ENCODE assay signal across 27 cellular contexts in genomic region chr2:237577956-237578870, GRCh38. TPM values are rescaled to one million over a fixed set of nuclear protein-coding genes. Genes with fewer than 3 reads are reported as not detected.
"Had no signal": no experiment of that assay in that cellular context is flagged by ENCODE, and none has a peak within 500 bp of the region (broad histone marks: within the 10 kb centered on the region; RNA-seq: fewer than 3 reads in every experiment).

No MANE protein-coding gene starts in this region.

- DNase-seq: activated CD4-positive, alpha-beta memory T cell treated with anti-CD3 and anti-CD28 coated beads, Interleukin-2, amount 10 ng/mL, durations not matched to agents 7 days and 5 days; activated CD4-positive, alpha-beta T cell treated with anti-CD3 and anti-CD28 coated beads, Interleukin-2, amount 10 ng/mL, durations not matched to agents 7 days and 5 days; activated CD4-positive, CD25-positive, alpha-beta regulatory T cell; activated gamma-delta T cell treated with Interleukin-2 at 50 U/mL for 16 hours; activated naive CD4-positive, alpha-beta T cell treated with anti-CD3 and anti-CD28 coated beads, Interleukin-2, amount 10 ng/mL, durations not matched to agents 7 days and 5 days; activated naive CD8-positive, alpha-beta T cell treated with anti-CD3 and anti-CD28 coated beads for 36 hours; activated T-cell treated with anti-CD3 and anti-CD28 coated beads, Interleukin-2, amount 50 U/mL, for 72 hours; anterior cingulate cortex; body of pancreas; Kasumi-1; KBM-7; NCI-H1694 treated with DMSO at 0.1 percent for 48 hours; NCI-H2081; NCI-H510A treated with DMSO at 0.1 percent for 48 hours; NCI-H69; Peyer's patch; Right ventricle myocardium superior; SJCRH30; SK-N-SH; T-helper 1 cell had no signal

- H3K9me3 ChIP-seq: body of pancreas, Peyer's patch, SJCRH30, SK-N-SH had no signal

- H3K27ac Mint-ChIP-seq: activated CD4-positive, alpha-beta memory T cell treated with anti-CD3 and anti-CD28 coated beads, Interleukin-2, amount 10 ng/mL, durations not matched to agents 7 days and 5 days; activated CD4-positive, alpha-beta T cell treated with anti-CD3 and anti-CD28 coated beads, Interleukin-2, amount 10 ng/mL, durations not matched to agents 7 days and 5 days; activated naive CD4-positive, alpha-beta T cell treated with anti-CD3 and anti-CD28 coated beads, Interleukin-2, amount 10 ng/mL, durations not matched to agents 7 days and 5 days; activated naive CD8-positive, alpha-beta T cell treated with anti-CD3 and anti-CD28 coated beads for 36 hours; activated T-cell treated with anti-CD3 and anti-CD28 coated beads, Interleukin-2, amount 50 U/mL, for 72 hours; activated T-helper 2 cell treated with anti-CD3 and anti-CD28 coated beads, Interferon-gamma antibody, Interleukin-2, Interleukin-4, amounts not matched to agents 10 μg/mL and 5 μg/mL and 100 μg/mL, durations not matched to agents 14 hours and 24 hours and 36 hours had no signal

- H3K36me3 ChIP-seq: SJCRH30 had no signal

- H3K4me1 Mint-ChIP-seq: central memory CD8-positive, alpha-beta T cell had no signal

- H3K4me3 Mint-ChIP-seq: activated CD4-positive, alpha-beta memory T cell treated with anti-CD3 and anti-CD28 coated beads, Interleukin-2, amount 10 ng/mL, durations not matched to agents 7 days and 5 days; activated CD4-positive, alpha-beta T cell treated with anti-CD3 and anti-CD28 coated beads, Interleukin-2, amount 10 ng/mL, durations not matched to agents 7 days and 5 days; activated naive CD4-positive, alpha-beta T cell treated with anti-CD3 and anti-CD28 coated beads, Interleukin-2, amount 10 ng/mL, durations not matched to agents 7 days and 5 days; activated naive CD8-positive, alpha-beta T cell treated with anti-CD3 and anti-CD28 coated beads for 36 hours; activated T-cell treated with anti-CD3 and anti-CD28 coated beads, Interleukin-2, amount 50 U/mL, for 72 hours; central memory CD8-positive, alpha-beta T cell had no signal

- H3K27ac ChIP-seq: body of pancreas, Peyer's patch, RWPE1, SJCRH30, VCaP had no signal

- H3K27me3 Mint-ChIP-seq: activated CD4-positive, alpha-beta T cell treated with anti-CD3 and anti-CD28 coated beads, Interleukin-2, amount 10 ng/mL, durations not matched to agents 7 days and 5 days; activated naive CD8-positive, alpha-beta T cell treated with anti-CD3 and anti-CD28 coated beads for 36 hours had no signal

- H3K4me3 ChIP-seq: body of pancreas, Peyer's patch, SJCRH30 had no signal

- H3K36me3 Mint-ChIP-seq: activated naive CD4-positive, alpha-beta T cell treated with anti-CD3 and anti-CD28 coated beads, Interleukin-2, amount 10 ng/mL, durations not matched to agents 7 days and 5 days; activated naive CD8-positive, alpha-beta T cell treated with anti-CD3 and anti-CD28 coated beads for 36 hours had no signal

- H3K27me3 ChIP-seq: body of pancreas, Peyer's patch, SJCRH30 had no signal

- H3K9me3 Mint-ChIP-seq: activated CD4-positive, alpha-beta memory T cell treated with anti-CD3 and anti-CD28 coated beads, Interleukin-2, amount 10 ng/mL, durations not matched to agents 7 days and 5 days; activated CD4-positive, alpha-beta T cell treated with anti-CD3 and anti-CD28 coated beads, Interleukin-2, amount 10 ng/mL, durations not matched to agents 7 days and 5 days; activated naive CD4-positive, alpha-beta T cell treated with anti-CD3 and anti-CD28 coated beads, Interleukin-2, amount 10 ng/mL, durations not matched to agents 7 days and 5 days; activated naive CD8-positive, alpha-beta T cell treated with anti-CD3 and anti-CD28 coated beads for 36 hours; activated T-cell treated with anti-CD3 and anti-CD28 coated beads, Interleukin-2, amount 50 U/mL, for 72 hours; activated T-helper 2 cell treated with anti-CD3 and anti-CD28 coated beads, Interferon-gamma antibody, Interleukin-2, Interleukin-4, amounts not matched to agents 10 μg/mL and 5 μg/mL and 100 μg/mL, durations not matched to agents 14 hours and 24 hours and 36 hours; central memory CD8-positive, alpha-beta T cell had no signal

RNA-seq across cellular contexts. Expression of gene PRLH, which starts 11.8 kb away (rescaled TPM):
- total RNA-seq: activated CD4-positive, alpha-beta memory T cell treated with anti-CD3 and anti-CD28 coated beads, Interleukin-2, amount 10 ng/mL, durations not matched to agents 7 days and 5 days; activated CD4-positive, alpha-beta T cell treated with anti-CD3 and anti-CD28 coated beads, Interleukin-2, amount 10 ng/mL, durations not matched to agents 7 days and 5 days; activated CD8-positive, alpha-beta memory T cell treated with anti-CD3 and anti-CD28 coated beads for 36 hours; activated naive CD8-positive, alpha-beta T cell treated with anti-CD3 and anti-CD28 coated beads for 36 hours; activated T-cell treated with anti-CD3 and anti-CD28 coated beads, Interleukin-2, amount 50 U/mL, for 72 hours; activated T-helper 2 cell treated with anti-CD3 and anti-CD28 coated beads, Interferon-gamma antibody, Interleukin-2, Interleukin-4, amounts not matched to agents 10 μg/mL and 5 μg/mL and 100 μg/mL, durations not matched to agents 14 hours and 24 hours and 36 hours; body of pancreas; Peyer's patch; Right ventricle myocardium superior; SJCRH30; T-helper 2 cell treated with Interferon-gamma antibody and Interleukin-4, amounts not matched to agents 100 ng/mL and 5 ng/mL, for 36 hours had no signal
- polyA plus RNA-seq: adipose tissue, SK-N-SH had no signal

RNA-seq across cellular contexts. Expression of gene RAB17, which starts 12.3 kb away (rescaled TPM):
- total RNA-seq: activated CD4-positive, alpha-beta memory T cell treated with anti-CD3 and anti-CD28 coated beads, Interleukin-2, amount 10 ng/mL, durations not matched to agents 7 days and 5 days; activated CD4-positive, alpha-beta T cell treated with anti-CD3 and anti-CD28 coated beads, Interleukin-2, amount 10 ng/mL, durations not matched to agents 7 days and 5 days; activated CD8-positive, alpha-beta memory T cell treated with anti-CD3 and anti-CD28 coated beads for 36 hours; T-helper 2 cell treated with Interferon-gamma antibody and Interleukin-4, amounts not matched to agents 100 ng/mL and 5 ng/mL, for 36 hours had no signal
